8 cellular contexts compared by ENCODE assay signal in the genomic region with DNA sequence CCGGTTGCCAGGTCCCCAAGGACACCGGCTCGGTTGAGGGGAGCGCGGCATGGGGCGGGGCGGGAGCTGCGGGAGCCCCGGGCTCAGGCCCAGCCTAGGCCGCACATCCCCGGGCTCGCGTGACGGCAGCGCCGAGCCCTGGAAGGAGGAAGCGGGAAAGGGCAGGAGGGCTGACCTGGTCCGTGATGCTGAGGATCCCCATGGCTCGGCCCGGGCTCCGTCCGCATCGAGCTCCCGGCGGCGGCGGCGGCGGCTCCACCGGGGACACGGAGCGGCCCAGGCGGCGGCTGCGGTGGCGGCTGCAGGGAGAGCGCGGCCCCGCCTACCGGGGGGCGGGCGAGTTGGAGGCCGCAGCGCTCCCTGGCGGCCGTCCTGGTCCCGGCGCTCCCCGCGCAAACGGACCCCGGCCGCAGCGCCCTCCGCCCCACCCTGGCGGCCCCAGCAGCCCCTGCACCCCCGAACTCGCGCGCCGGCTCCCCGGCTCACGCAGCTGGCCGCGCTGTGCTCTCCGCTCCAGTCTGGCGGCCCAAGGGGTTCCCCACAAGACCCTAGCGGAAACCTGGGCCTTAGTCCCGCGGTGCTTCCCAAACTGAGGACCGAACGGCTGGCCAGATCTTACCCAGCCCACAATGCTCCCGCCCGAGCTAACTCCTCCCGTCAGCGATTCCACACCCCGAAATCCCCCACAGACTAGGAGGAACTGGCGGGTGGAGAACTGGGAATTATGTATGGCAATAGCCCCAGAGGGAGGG. TPM values are rescaled to one million over a fixed set of nuclear protein-coding genes. Genes with fewer than 3 reads are reported as not detected.
DNase-seq lines count a peak whose midpoint lies in the region; ATAC-seq, FAIRE-seq and TF ChIP-seq lines count a peak whose summit lies in the region.

A gene (minus strand): TSS at position 317 of the 752 bp plus-strand sequence. CDS start 115 bp downstream, at position 202.

- peak within 1 kb of the TSS; percentile 98 for H3K4me2 ChIP-seq in Loucy (ENCODE audit: low read depth, low read length, poor library complexity, severe bottlenecking)

- H3K36me3 ChIP-seq in Loucy (ENCODE audit: insufficient read depth, low read length) = peaks cover 15% of the 10 kb centered on the region; the same call in 1 of the 2 replicates

- H3K4me3 ChIP-seq in Loucy (ENCODE audit: low read length, poor library complexity, severe bottlenecking) = peak within 1 kb of the TSS; percentile 100

- peak within 1 kb of the TSS; percentile 82 for H3K4me3 Mint-ChIP-seq in activated naive CD4-positive, alpha-beta T cell treated with anti-CD3 and anti-CD28 coated beads, Interleukin-2, amount 10 ng/mL, durations not matched to agents 7 days and 5 days

- H3K9me3 Mint-ChIP-seq in activated naive CD4-positive, alpha-beta T cell treated with anti-CD3 and anti-CD28 coated beads, Interleukin-2, amount 10 ng/mL, durations not matched to agents 7 days and 5 days = no peaks in the 10 kb centered on the region

- peak within 1 kb of the TSS; percentile 72 for H3K27ac ChIP-seq in temporal lobe (ENCODE audit: low read depth, low read length)

- DNase-seq in GM04504 (ENCODE audit: low read depth) (peak; percentile 55), H54 (ENCODE audit: insufficient read length, low spot score) (peak; percentile 80), SK-MEL-5 (ENCODE audit: low read depth, low spot score) (peak; percentile 66), glomerular endothelial cell (ENCODE audit: extremely low read depth, low read depth, low spot score) (no peak), omental fat pad (ENCODE audit: low spot score) (peak; percentile 37)
- DNase-seq in activated naive CD4-positive, alpha-beta T cell treated with anti-CD3 and anti-CD28 coated beads, Interleukin-2, amount 10 ng/mL, durations not matched to agents 7 days and 5 days = peak; percentile 84

- peaks cover 21% of the 10 kb centered on the region for H4K20me1 ChIP-seq in Loucy (ENCODE audit: insufficient read depth, low read length, poor library complexity, severe bottlenecking)

- ATAC-seq in omental fat pad (ENCODE audit: low FRiP score) = peak; percentile 96

- H3K4me1 Mint-ChIP-seq in activated naive CD4-positive, alpha-beta T cell treated with anti-CD3 and anti-CD28 coated beads, Interleukin-2, amount 10 ng/mL, durations not matched to agents 7 days and 5 days = peaks cover 19% of the 10 kb centered on the region

- H3K9me2 ChIP-seq in Loucy (replicated peaks; ENCODE audit: low read depth, low read length) = no peaks in the 10 kb centered on the region

- H3K36me3 Mint-ChIP-seq in activated naive CD4-positive, alpha-beta T cell treated with anti-CD3 and anti-CD28 coated beads, Interleukin-2, amount 10 ng/mL, durations not matched to agents 7 days and 5 days = peaks cover 15% of the 10 kb centered on the region

- H3K27ac Mint-ChIP-seq in activated naive CD4-positive, alpha-beta T cell treated with anti-CD3 and anti-CD28 coated beads, Interleukin-2, amount 10 ng/mL, durations not matched to agents 7 days and 5 days = peak within 1 kb of the TSS; percentile 85

- FAIRE-seq in H54 (lab: Jason Lieb, UNC) = no peak

- H3K9ac ChIP-seq in Loucy (ENCODE audit: low read depth, low read length, poor library complexity, severe bottlenecking) = peak within 1 kb of the TSS; percentile 95

- CTCF ChIA-PET in activated naive CD4-positive, alpha-beta T cell treated with anti-CD3 and anti-CD28 coated beads, Interleukin-2, amount 10 ng/mL, durations not matched to agents 7 days and 5 days (lab: Charles Lee) = interaction anchor here (0.8 to 4.0 kb wide), 11 partner anchors 8 to 206 kb away, joined by 3 to 33 read pairs (median 4); a partner anchor contains a TSS

- TF ChIP-seq CTCF in Loucy (conservative IDR thresholded peaks at IDR 0.05; ENCODE audit: low read length) (peak; percentile 57), omental fat pad (IDR thresholded peaks at IDR 0.05) (peak in 1 of 3 donors; percentile 78)

- peaks cover 24% of the 10 kb centered on the region for H3K4me1 ChIP-seq in Loucy (ENCODE audit: insufficient read depth, low read length, poor library complexity, severe bottlenecking)

- in situ Hi-C loops in SK-MEL-5 (cut with HindIII; ENCODE audit: low pct_unique_long_range_greater_than_20kb, low sequenced_read_pairs) = no loop called here

- H3K79me2 ChIP-seq in Loucy (ENCODE audit: insufficient read depth, low read length) = peaks cover 31% of the 10 kb centered on the region

- H3K27me3 ChIP-seq in Loucy (ENCODE audit: insufficient read depth, low read length, poor library complexity, severe bottlenecking) = no peaks in the 10 kb centered on the region

- no peaks in the 10 kb centered on the region for H3K9me3 ChIP-seq in Loucy (ENCODE audit: insufficient read depth, low read depth, low read length)

- peaks cover 5% of the 10 kb centered on the region for H3K27me3 Mint-ChIP-seq in activated naive CD4-positive, alpha-beta T cell treated with anti-CD3 and anti-CD28 coated beads, Interleukin-2, amount 10 ng/mL, durations not matched to agents 7 days and 5 days

- H2AFZ ChIP-seq in Loucy (ENCODE audit: low read length) = peak within 1 kb of the TSS; percentile 97

- peak; percentile 58 for TF ChIP-seq POLR2A in H54 (IDR thresholded peaks at IDR 0.05; ENCODE audit: low read depth, low read length)

- H3F3A ChIP-seq in Loucy (ENCODE audit: low read depth) = no peaks in the 10 kb centered on the region

RNA-seq across cellular contexts. Expression of the gene that starts here (rescaled TPM):
- 13.5 and 14.7 TPM in 2 replicates for total RNA-seq in SK-MEL-5 (2014; rRNA removed; shearing (Covaris generic))
- polyA plus RNA-seq in SK-MEL-5 (2015; cell fraction: cytosol; rRNA removed) = 43.4 and 58.3 TPM in 2 replicates
- polyA plus RNA-seq in SK-MEL-5 (2015; cell fraction: nucleus; rRNA removed) = 54.3 and 55.0 TPM in 2 replicates
- total RNA-seq in glomerular endothelial cell = 34.4 and 55.6 TPM in 2 replicates
- 10 to 100 TPM; 13.6 to 19.2 (median 16.8) TPM for total RNA-seq in omental fat pad
- 11.3 TPM for total RNA-seq in temporal lobe
